ENCODE assay signal across 8 cellular contexts in genomic region chr15:92803852-92804609, GRCh38.
DNase-seq lines count a peak whose midpoint lies in the region; ATAC-seq, FAIRE-seq and TF ChIP-seq lines count a peak whose summit lies in the region.

No MANE protein-coding gene starts in this region.

- H3K4me1 ChIP-seq in vagina, result peaks cover 44% of the 10 kb centered on the region

- peak; percentile 96 for FAIRE-seq in RCC 7860 (lab: Jason Lieb, UNC)

- TF ChIP-seq CTCF in GM13977 (IDR thresholded peaks at IDR 0.05; ENCODE audit: extremely low read depth, insufficient read depth, missing control alignments) (no peak), vagina (IDR thresholded peaks at IDR 0.05) (no peak)

- H3K36me3 ChIP-seq in vagina, result no peaks in the 10 kb centered on the region

- no peak overlapping the region for H3K4me3 ChIP-seq in vagina

- H3K27me3 ChIP-seq in vagina, result no peaks in the 10 kb centered on the region

- peak overlapping the region; percentile 87 for H3K27ac ChIP-seq in vagina

- intact Hi-C loops in Right ventricle myocardium inferior (cut with DNase I), result no loop called here
- intact Hi-C loops in vagina (cut with DNase I), result no loop called here

- TF ChIP-seq POLR2A in vagina (IDR thresholded peaks at IDR 0.05), result peak in 1 of 2 donors; percentile 27

- ATAC-seq in HG03039 (IDR thresholded peaks at IDR 0.05; ENCODE audit: unreplicated experiment), result peak; percentile 60
- ATAC-seq in Right ventricle myocardium inferior, result peak; percentile 86

- no peaks in the 10 kb centered on the region for H3K9me3 ChIP-seq in vagina

- in situ Hi-C loops in GM13977 (cut with MboI; ENCODE audit: low pct_unique_long_range_greater_than_20kb, low sequenced_read_pairs, unreplicated experiment), result no loop called here

- peak; percentile 53 for DNase-seq in GM13977 (ENCODE audit: low spot score)
- peak; percentile 100 for DNase-seq in RCC 7860 (ENCODE audit: low spot score)
- peak; percentile 87 for DNase-seq in activated naive CD4-positive, alpha-beta T cell treated with Interleukin-2 at 50 U/mL for 16 hours
- peak; percentile 79 for DNase-seq in Right ventricle myocardium inferior (ENCODE audit: missing footprints)
- peak; percentile 83 for DNase-seq in putamen (ENCODE audit: low spot score)
- DNase-seq in vagina (ENCODE audit: extremely low spot score in 2 of 2), result peak in 1 of 2 donors; percentile 98
- DNase-seq in NCI-H82 treated with DMSO at 0.1 percent for 48 hours (lab: John Stamatoyannopoulos, UW; ENCODE audit: unreplicated experiment), result no peak
